ENCODE assay signal across 1 cellular context in genomic region chr2:8626572-8626971, GRCh38.
TF ChIP-seq lines count a peak whose summit lies in the region.

No MANE protein-coding gene starts in this region.

TF ChIP-seq in GM12878, 131 proteins besides CTCF, POLR2A, EP300 and RAD21:
- TF ChIP-seq PBX3 (IDR thresholded peaks at IDR 0.05; ENCODE audit: insufficient replicate concordance, low read depth, low read length) (peak; percentile 20), FOXM1 (IDR thresholded peaks at IDR 0.05; ENCODE audit: low read depth, low read length) (no peak), ESRRA (IDR thresholded peaks at IDR 0.05; ENCODE audit: low read length) (no peak), BCL3 (IDR thresholded peaks at IDR 0.05; ENCODE audit: borderline replicate concordance, insufficient read depth, low read depth, low read length, poor library complexity, severe bottlenecking) (peak; percentile 77), HDGF (IDR thresholded peaks at IDR 0.05) (0 out of 2 replicates have a peak, but pooled peaks have one; percentile 39), TCF3 (IDR thresholded peaks at IDR 0.05; ENCODE audit: borderline replicate concordance, insufficient read depth, low read depth, low read length) (0 out of 2 replicates have a peak, but pooled peaks have one; percentile 20)
